ENCODE assay signal across 16 cellular contexts in the genomic region with DNA sequence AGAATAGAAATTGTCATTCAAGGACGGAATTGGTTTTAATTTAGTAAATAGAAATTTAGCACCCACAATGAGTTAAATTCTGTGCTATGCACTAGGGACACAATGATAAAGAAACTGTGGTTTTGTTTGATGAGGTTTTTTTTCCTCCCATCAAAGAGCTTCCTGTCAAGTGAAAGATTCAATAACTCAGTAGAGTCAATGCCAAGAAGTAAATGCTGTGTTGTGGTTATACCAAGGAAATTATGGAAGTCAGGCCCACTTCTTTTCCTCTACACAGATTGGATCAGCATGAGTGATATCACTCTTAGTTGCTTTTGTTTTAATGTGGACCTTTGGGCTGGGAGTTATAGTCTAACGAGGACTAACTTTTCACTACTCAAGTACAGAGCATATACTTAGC.
DNase-seq lines count a peak whose midpoint lies in the region; ATAC-seq and TF ChIP-seq lines count a peak whose summit lies in the region.
"Had no signal": no experiment of that assay in that cellular context is flagged by ENCODE, and none has a peak within 500 bp of the region (broad histone marks: within the 10 kb centered on the region; RNA-seq: fewer than 3 reads in every experiment).

No MANE protein-coding gene starts in this region.

- TF ChIP-seq CTCF in astrocyte of the cerebellum (IDR thresholded peaks at IDR 0.05; ENCODE audit: low read depth, low read length, missing control alignments) = no peak
- no peak for TF ChIP-seq CTCF in kidney epithelial cell (IDR thresholded peaks at IDR 0.05; ENCODE audit: insufficient read depth, low read length, poor library complexity, severe bottlenecking)

- H3K27me3 ChIP-seq in kidney epithelial cell (ENCODE audit: control insufficient read depth, insufficient read depth, low read length) = no peaks in the 10 kb centered on the region

- no peak for ATAC-seq in HG03378 (IDR thresholded peaks at IDR 0.05; ENCODE audit: unreplicated experiment)
- ATAC-seq in HG02571 (IDR thresholded peaks at IDR 0.05; ENCODE audit: unreplicated experiment) = no peak

- no peak overlapping the region for H3K4me3 ChIP-seq in Jurkat, Clone E6-1 (ENCODE audit: low read length)
- H3K4me3 ChIP-seq in astrocyte of the cerebellum (ENCODE audit: low read depth, low read length) (no peak overlapping the region), kidney epithelial cell (ENCODE audit: low read depth, low read length) (no peak overlapping the region)
- H3K4me3 ChIP-seq: GM23248 had no signal

- H3K36me3 ChIP-seq in kidney epithelial cell (ENCODE audit: control insufficient read depth, insufficient read depth, low read length) = no peaks in the 10 kb centered on the region

- in situ Hi-C loops in astrocyte of the cerebellum (cut with HindIII; ENCODE audit: low sequenced_read_pairs) = no loop called here

- peak; percentile 6 for DNase-seq in A172 (ENCODE audit: low spot score)
- DNase-seq in Jurkat, Clone E6-1 (ENCODE audit: low read depth, low spot score) = peak; percentile 86
- peak; percentile 34 for DNase-seq in astrocyte of the cerebellum (ENCODE audit: low read depth)
- peak; percentile 25 for DNase-seq in kidney epithelial cell (ENCODE audit: low read depth)
- no peak for DNase-seq in AG08395 (ENCODE audit: low spot score)
- no peak for DNase-seq in COLO668 (lab: John Stamatoyannopoulos, UW; ENCODE audit: unreplicated experiment)
- DNase-seq: 8988T; DMS79; GM23248; Karpas-422; NCI-H1417 treated with DMSO at 0.1 percent for 48 hours; NCI-H2081; NCI-H526; NK-92 treated with Interleukin-12 subunit alpha and Interleukin-12 subunit beta, amount 100 ng/mL, for 24 hours had no signal

Comparison
In these comparisons a context has a peak if more than half of its experiments do, and no peak if none do; other contexts are left out.
1. DNase-seq: peak in A172 (single experiment), Jurkat, Clone E6-1 (single experiment), astrocyte of the cerebellum (single experiment) and kidney epithelial cell (single experiment); none in AG08395 (single experiment) and COLO668 (single experiment).